In genomic region chr12:217029-217428, GRCh38 we compare ENCODE assay signal across 4 cellular contexts. TPM values are rescaled to one million over a fixed set of nuclear protein-coding genes. Genes with fewer than 3 reads are reported as not detected.
"Had no signal": no experiment of that assay in that cellular context is flagged by ENCODE, and none has a peak within 500 bp of the region (broad histone marks: within the 10 kb centered on the region; RNA-seq: fewer than 3 reads in every experiment).

No MANE protein-coding gene starts in this region.

RNA-seq across cellular contexts. Expression of gene SLC6A12, which starts 3.1 kb away (rescaled TPM):
- total RNA-seq: GM23248, HT-29, K562 had no signal
- polyA plus RNA-seq: GM23248, K562 had no signal

RNA-seq across cellular contexts. Expression of gene SLC6A13, which starts 45.6 kb away (rescaled TPM):
- total RNA-seq: GM23248, H7, HT-29 had no signal
- polyA plus RNA-seq: GM23248 had no signal
